15 cellular contexts compared by ENCODE assay signal in genomic region chr2:130807659-130808385, GRCh38. TPM values are rescaled to one million over a fixed set of nuclear protein-coding genes. Genes with fewer than 3 reads are reported as not detected.
DNase-seq lines count a peak whose midpoint lies in the region; TF ChIP-seq lines count a peak whose summit lies in the region.
"Had no signal": no experiment of that assay in that cellular context is flagged by ENCODE, and none has a peak within 500 bp of the region (broad histone marks: within the 10 kb centered on the region; RNA-seq: fewer than 3 reads in every experiment).

No MANE protein-coding gene starts in this region.

- intact Hi-C loops in posterior vena cava (cut with DNase I) (no loop called here), stomach (cut with DNase I; ENCODE audit: low total_unique reads) (no loop called here)

- no peak for TF ChIP-seq CTCF in stomach (IDR thresholded peaks at IDR 0.05)

- H3K4me3 ChIP-seq in adipocyte (ENCODE audit: low read length), result no peak overlapping the region
- no peak overlapping the region for H3K4me3 ChIP-seq in CD8-positive, alpha-beta memory T cell (ENCODE audit: low read length)
- no peak overlapping the region for H3K4me3 ChIP-seq in stomach

- H3K27me3 ChIP-seq in adipocyte (replicated peaks; ENCODE audit: control insufficient read depth, insufficient read depth, low read length) (peaks cover 7% of the 10 kb centered on the region), stomach (peaks cover 0 to 8% (median 0%) of the 10 kb centered on the region in 3 donors)
- H3K27me3 ChIP-seq in CD8-positive, alpha-beta memory T cell (ENCODE audit: insufficient read depth, low read length, poor library complexity, severe bottlenecking), result no peaks in the 10 kb centered on the region

- CTCF ChIA-PET in CD8-positive, alpha-beta memory T cell (lab: Charles Lee), result interaction anchor here (1.4 kb wide), 1 partner anchor 10 kb away, joined by 3 read pairs; no protein-coding TSS in a partner anchor

- peaks cover 8 to 15% of the 10 kb centered on the region in 2 donors for H3K27me3 Mint-ChIP-seq in CD8-positive, alpha-beta memory T cell

- H3K4me1 ChIP-seq in adipocyte (ENCODE audit: control insufficient read depth, insufficient read depth, low read length) (peaks cover 4% of the 10 kb centered on the region), stomach (no peaks in the 10 kb centered on the region)
- no peaks in the 10 kb centered on the region for H3K4me1 ChIP-seq in CD8-positive, alpha-beta memory T cell (ENCODE audit: insufficient read depth, low read length)

- no peak overlapping the region for H3K27ac Mint-ChIP-seq in CD8-positive, alpha-beta memory T cell
- H3K27ac Mint-ChIP-seq: activated T-helper 2 cell treated with anti-CD3 and anti-CD28 coated beads, Interferon-gamma antibody, Interleukin-2, Interleukin-4, amounts not matched to agents 10 μg/mL and 5 μg/mL and 100 μg/mL, durations not matched to agents 14 hours and 24 hours and 36 hours; stimulated activated naive B cell treated with anti-CD40 and anti-IgM and Interleukin-4, amounts not matched to agents 10 μg/mL and 1 μg/mL and 100 μg/mL, for 72 hours had no signal

- peaks cover 6 to 14% (median 9%) of the 10 kb centered on the region in 3 donors for H3K4me1 Mint-ChIP-seq in CD8-positive, alpha-beta memory T cell

- TF ChIP-seq EP300 in stomach (IDR thresholded peaks at IDR 0.05), result no peak

- no peak overlapping the region for H3K27ac ChIP-seq in CD8-positive, alpha-beta memory T cell (ENCODE audit: low read depth, low read length)
- H3K27ac ChIP-seq in stomach, result no peak overlapping the region
- H3K27ac ChIP-seq: parathyroid adenoma had no signal

- H3K36me3 ChIP-seq in adipocyte (ENCODE audit: control insufficient read depth, insufficient read depth, low read length, severe bottlenecking), result no peaks in the 10 kb centered on the region
- H3K36me3 ChIP-seq in CD8-positive, alpha-beta memory T cell (ENCODE audit: insufficient read depth, low read length), result no peaks in the 10 kb centered on the region
- no peaks in the 10 kb centered on the region for H3K36me3 ChIP-seq in stomach

- POLR2A ChIA-PET in CD8-positive, alpha-beta memory T cell (lab: Charles Lee), result no interaction called here

- WGBS in stomach, 5 donors, result 62 to 72% (median 66%) methylated on average over 11 to 14 of the region's 14 CpGs

- H3K9ac ChIP-seq in adipocyte (ENCODE audit: low read length), result no peak overlapping the region
- H3K9ac ChIP-seq: parathyroid adenoma had no signal

- TF ChIP-seq POLR2A in stomach (IDR thresholded peaks at IDR 0.05), result no peak

- H3K4me3 Mint-ChIP-seq in CD8-positive, alpha-beta memory T cell, result no peak overlapping the region
- H3K4me3 Mint-ChIP-seq: stimulated activated naive B cell treated with anti-CD40 and anti-IgM and Interleukin-4, amounts not matched to agents 10 μg/mL and 1 μg/mL and 100 μg/mL, for 72 hours had no signal

- H3K9me3 Mint-ChIP-seq in CD8-positive, alpha-beta memory T cell, result no peaks in the 10 kb centered on the region
- H3K9me3 Mint-ChIP-seq: activated T-helper 2 cell treated with anti-CD3 and anti-CD28 coated beads, Interferon-gamma antibody, Interleukin-2, Interleukin-4, amounts not matched to agents 10 μg/mL and 5 μg/mL and 100 μg/mL, durations not matched to agents 14 hours and 24 hours and 36 hours had no signal

- DNase-seq in DMS79 (lab: John Stamatoyannopoulos, UW) (peak; percentile 83), NCI-H1105 (lab: John Stamatoyannopoulos, UW) (peak; percentile 18), adipocyte (ENCODE audit: low read depth) (peak; percentile 6), posterior vena cava (ENCODE audit: low spot score) (peak; percentile 62), stomach (no peak), GF-D8 (lab: John Stamatoyannopoulos, UW) (no peak), NCI-H82 (lab: John Stamatoyannopoulos, UW) (no peak)
- DNase-seq in CD8-positive, alpha-beta memory T cell, result no peak
- DNase-seq: NK-92 treated with Interleukin-12 subunit alpha and Interleukin-12 subunit beta, amount 100 ng/mL, for 24 hours; stimulated activated CD4-positive, alpha-beta T cell treated with anti-CD3 and anti-CD28 coated beads, Interleukin-2, amount 100 ng/mL, for 24 hours; stimulated activated naive B cell treated with anti-CD40 and anti-IgM and Interleukin-4, amounts not matched to agents 10 μg/mL and 1 μg/mL and 100 μg/mL, for 72 hours had no signal

- H3K36me3 Mint-ChIP-seq in CD8-positive, alpha-beta memory T cell, result no peaks in the 10 kb centered on the region

- H3K9me3 ChIP-seq in adipocyte (ENCODE audit: control insufficient read depth, low read length) (peaks cover 6% of the 10 kb centered on the region), stomach (no peaks in the 10 kb centered on the region)
- H3K9me3 ChIP-seq in CD8-positive, alpha-beta memory T cell (ENCODE audit: low read length), result no peaks in the 10 kb centered on the region

RNA-seq across cellular contexts. Expression of gene ARHGEF4, which starts 28.9 kb away (rescaled TPM):
- 10 to 100 TPM in 1 of 2 donors, 1 to 10 TPM in 1; 8.8 to 14.7 TPM for total RNA-seq in posterior vena cava
- 1 to 10 TPM in 1 of 2 experiments, under 1 TPM in 1; 0.51 to 1.2 TPM for total RNA-seq in CD8-positive, alpha-beta memory T cell
- 5.3 TPM for polyA plus RNA-seq in CD8-positive, alpha-beta memory T cell
- 10 to 100 TPM in 3 of 5 donors, 1 to 10 TPM in 1, not detected in 1; 7.7 to 19.0 (median 12.6) TPM for total RNA-seq in stomach
- 10 to 100 TPM in 1 of 3 donors, 1 to 10 TPM in 2; 1.4 to 32.3 (median 1.8) TPM for polyA plus RNA-seq in stomach
- total RNA-seq: endothelial cell of umbilical vein had no signal
- polyA plus RNA-seq: endothelial cell of umbilical vein had no signal

RNA-seq across cellular contexts. Expression of gene AMER3, which starts 52.5 kb away (rescaled TPM):
- not detected for total RNA-seq in posterior vena cava
- total RNA-seq in CD8-positive, alpha-beta memory T cell, result not detected
- not detected for polyA plus RNA-seq in CD8-positive, alpha-beta memory T cell
- under 1 TPM in 3 of 5 donors, not detected in 2; 0.45 to 0.58 (median 0.55) TPM for total RNA-seq in stomach
- under 1 TPM; 0.08 to 0.61 (median 0.37) TPM for polyA plus RNA-seq in stomach
- total RNA-seq: activated T-helper 2 cell treated with anti-CD3 and anti-CD28 coated beads, Interferon-gamma antibody, Interleukin-2, Interleukin-4, amounts not matched to agents 10 μg/mL and 5 μg/mL and 100 μg/mL, durations not matched to agents 14 hours and 24 hours and 36 hours; endothelial cell of umbilical vein; mesenteric fat pad had no signal
- polyA plus RNA-seq: endothelial cell of umbilical vein had no signal

Comparison
In these comparisons a context has a peak if more than half of its experiments do, and no peak if none do; other contexts are left out.
1. DNase-seq: peak in DMS79 (single experiment), NCI-H1105 (single experiment), adipocyte (single experiment) and posterior vena cava (single experiment); none in CD8-positive, alpha-beta memory T cell (0 of 5), stomach (single experiment), GF-D8 (single experiment) and NCI-H82 (single experiment).